13 cellular contexts compared by ENCODE assay signal in the genomic region with DNA sequence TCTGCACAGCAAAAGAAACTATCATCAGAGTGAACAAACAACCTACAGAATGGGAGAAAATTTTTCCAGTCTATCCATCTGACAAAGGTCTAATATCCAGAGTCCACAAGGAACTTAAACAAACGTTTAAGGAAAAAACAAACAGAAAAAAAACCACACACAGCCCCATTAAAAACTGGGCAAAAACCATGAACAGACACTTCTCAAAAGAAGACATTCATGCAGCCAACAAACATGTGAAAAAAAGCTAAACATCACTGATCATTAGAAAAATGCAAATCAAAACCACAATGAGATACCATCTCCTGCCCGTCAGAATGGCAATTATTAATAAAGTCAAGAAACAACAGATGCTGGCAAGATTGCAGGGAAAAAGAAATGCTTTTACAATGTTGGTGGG. TPM values are rescaled to one million over a fixed set of nuclear protein-coding genes. Genes with fewer than 3 reads are reported as not detected.
DNase-seq lines count a peak whose midpoint lies in the region; ATAC-seq, FAIRE-seq and TF ChIP-seq lines count a peak whose summit lies in the region.
"Not testable (repeated sequence)": the region's sequence is repeated elsewhere in the genome, so short reads cannot be mapped to it uniquely, and the experiment has no call there.
"Had no signal": no experiment of that assay in that cellular context is flagged by ENCODE, and none has a peak within 500 bp of the region (broad histone marks: within the 10 kb centered on the region; RNA-seq: fewer than 3 reads in every experiment).

No MANE protein-coding gene starts in this region.

- not testable (repeated sequence) for H3K27me3 Mint-ChIP-seq in CD4-positive, CD25-positive, alpha-beta regulatory T cell; CD8-positive, alpha-beta T cell (ENCODE audit: low read depth); T-cell; activated CD8-positive, alpha-beta T cell treated with anti-CD3 and anti-CD28 coated beads for 36 hours; activated T-helper 17 cell treated with anti-CD3 and anti-CD28 coated beads, Interleukin-2, amount 50 U/mL, for 72 hours; effector memory CD8-positive, alpha-beta T cell; naive thymus-derived CD8-positive, alpha-beta T cell

- RAD21 ChIA-PET in GM12878 (lab: Charles Lee; ENCODE audit: unreplicated experiment), result interaction anchor here (2.7 to 4.3 kb wide), 2 partner anchors 14 to 42 kb away, joined by 8 to 12 read pairs; no protein-coding TSS in a partner anchor

- H3K9me3 ChIP-seq in CD4-positive, CD25-positive, alpha-beta regulatory T cell (ENCODE audit: control insufficient read depth in 2 of 2, low read length in 2 of 2); CD8-positive, alpha-beta T cell (ENCODE audit: low read length); GM12878 (replicated peaks; ENCODE audit: control insufficient read depth, insufficient read depth, low read length): not testable (repeated sequence)

- H3K4me3 ChIP-seq in CD4-positive, CD25-positive, alpha-beta regulatory T cell (ENCODE audit: low read depth, low read length); CD8-positive, alpha-beta T cell (ENCODE audit: low read depth, low read length); GM12878: not testable (repeated sequence)

- H4K20me1 ChIP-seq in GM12878 (ENCODE audit: control insufficient read depth, insufficient read depth), result not testable (repeated sequence)

- TF ChIP-seq CTCF in CD8-positive, alpha-beta T cell (IDR thresholded peaks at IDR 0.05); activated CD8-positive, alpha-beta T cell treated with anti-CD3 and anti-CD28 coated beads for 36 hours (IDR thresholded peaks at IDR 0.05); GM12878 (IDR thresholded peaks at IDR 0.05 in 2 of 3, conservative IDR thresholded peaks at IDR 0.05 in 1 of 3; ENCODE audit: control insufficient read depth in 2 of 3, extremely low read depth in 1 of 3, insufficient read depth in 1 of 3, low read depth in 3 of 3, low read length in 3 of 3): not testable (repeated sequence)

- not testable (repeated sequence) for H3K27me3 ChIP-seq in CD4-positive, CD25-positive, alpha-beta regulatory T cell (ENCODE audit: control insufficient read depth, insufficient read depth, low read length); CD8-positive, alpha-beta T cell (ENCODE audit: insufficient read depth, low read length); GM12878 (replicated peaks in 1 of 2; ENCODE audit: control insufficient read depth in 2 of 2, insufficient read depth in 2 of 2, low read length in 1 of 2)

- ATAC-seq in CD4-positive, CD25-positive, alpha-beta regulatory T cell (ENCODE audit: low read depth in 2 of 2); CD8-positive, alpha-beta T cell; T-cell (replicated peaks in 1 of 4); activated CD8-positive, alpha-beta T cell treated with anti-CD3 and anti-CD28 coated beads for 36 hours; activated T-helper 17 cell treated with anti-CD3 and anti-CD28 coated beads, Interleukin-2, amount 50 U/mL, for 72 hours (replicated peaks); GM12878; effector memory CD8-positive, alpha-beta T cell (replicated peaks); naive thymus-derived CD8-positive, alpha-beta T cell: not testable (repeated sequence)

- not testable (repeated sequence) for BruUV-seq in GM12878 (replicated peaks; lab: Mats Ljungman, UMichigan)

- not testable (repeated sequence) for H3K79me2 ChIP-seq in GM12878 (ENCODE audit: control insufficient read depth, insufficient read depth, low read length)

- H3K27ac ChIP-seq in CD4-positive, CD25-positive, alpha-beta regulatory T cell (ENCODE audit: insufficient read depth, low read length, poor library complexity, severe bottlenecking); CD8-positive, alpha-beta T cell (ENCODE audit: low read depth, low read length); GM12878 (ENCODE audit: control insufficient read depth, insufficient read depth): not testable (repeated sequence)

- H3K36me3 Mint-ChIP-seq in CD4-positive, CD25-positive, alpha-beta regulatory T cell, result peaks cover 18% of the 10 kb centered on the region
- peaks cover 64% of the 10 kb centered on the region for H3K36me3 Mint-ChIP-seq in CD8-positive, alpha-beta T cell
- peaks cover 53% of the 10 kb centered on the region for H3K36me3 Mint-ChIP-seq in T-cell
- peaks cover 63% of the 10 kb centered on the region for H3K36me3 Mint-ChIP-seq in activated CD8-positive, alpha-beta T cell treated with anti-CD3 and anti-CD28 coated beads for 36 hours (ENCODE audit: low read depth)
- H3K36me3 Mint-ChIP-seq in activated T-helper 17 cell treated with anti-CD3 and anti-CD28 coated beads, Interleukin-2, amount 50 U/mL, for 72 hours (ENCODE audit: low read depth), result peaks cover 73% of the 10 kb centered on the region
- peaks cover 39% of the 10 kb centered on the region for H3K36me3 Mint-ChIP-seq in effector memory CD8-positive, alpha-beta T cell (ENCODE audit: insufficient read depth)
- peaks cover 22 to 52% (median 45%) of the 10 kb centered on the region in 3 donors for H3K36me3 Mint-ChIP-seq in naive thymus-derived CD8-positive, alpha-beta T cell

- H3K4me1 ChIP-seq in CD4-positive, CD25-positive, alpha-beta regulatory T cell (ENCODE audit: control insufficient read depth, insufficient read depth, low read length, poor library complexity, severe bottlenecking), result peaks cover 79% of the 10 kb centered on the region
- H3K4me1 ChIP-seq in CD8-positive, alpha-beta T cell (ENCODE audit: insufficient read depth, low read length), result peaks cover 83% of the 10 kb centered on the region
- H3K4me1 ChIP-seq in GM12878 (ENCODE audit: control insufficient read depth, insufficient read depth, low read length), result not testable (repeated sequence)

- CTCF ChIA-PET in CD8-positive, alpha-beta T cell (lab: Charles Lee); T-cell (lab: Charles Lee): not testable (repeated sequence)
- CTCF ChIA-PET in activated CD8-positive, alpha-beta T cell treated with anti-CD3 and anti-CD28 coated beads for 36 hours (lab: Charles Lee), result interaction anchor here (2.3 to 9.5 kb wide), 2 partner anchors 16 to 56 kb away, joined by 6 to 100 read pairs; no protein-coding TSS in a partner anchor
- CTCF ChIA-PET in GM12878 (lab: Yijun Ruan, JAX), result interaction anchor here (1.2 to 2.6 kb wide), 3 partner anchors 9 to 23 kb away, joined by 4 to 9 read pairs (median 8); no protein-coding TSS in a partner anchor

- not testable (repeated sequence) for TF ChIP-seq POLR2A in GM12878 (IDR thresholded peaks at IDR 0.05; ENCODE audit: low read depth, low read length)

- not testable (repeated sequence) for H2AFZ ChIP-seq in GM12878 (ENCODE audit: control insufficient read depth, low read depth, low read length)

- FAIRE-seq in GM12878 (lab: Jason Lieb, UNC), result not testable (repeated sequence)

- peak overlapping the region in 1 of 3 donors; percentile 93 for H3K27ac Mint-ChIP-seq in CD4-positive, CD25-positive, alpha-beta regulatory T cell
- peak overlapping the region; percentile 95 for H3K27ac Mint-ChIP-seq in CD8-positive, alpha-beta T cell
- H3K27ac Mint-ChIP-seq in T-cell, result peak overlapping the region; percentile 96 to 99
- peak overlapping the region; percentile 51 for H3K27ac Mint-ChIP-seq in activated CD8-positive, alpha-beta T cell treated with anti-CD3 and anti-CD28 coated beads for 36 hours
- not testable (repeated sequence) for H3K27ac Mint-ChIP-seq in activated T-helper 17 cell treated with anti-CD3 and anti-CD28 coated beads, Interleukin-2, amount 50 U/mL, for 72 hours
- H3K27ac Mint-ChIP-seq in effector memory CD8-positive, alpha-beta T cell, result peak overlapping the region; percentile 91 to 97
- peak overlapping the region in 6 of 10 donors; percentile 21 to 99 (median 93) for H3K27ac Mint-ChIP-seq in naive thymus-derived CD8-positive, alpha-beta T cell

- intact Hi-C loops in CD8-positive, alpha-beta T cell (cut with DNase I, micrococcal nuclease); activated CD8-positive, alpha-beta T cell treated with anti-CD3 and anti-CD28 coated beads for 36 hours (cut with micrococcal nuclease); GM12878 (cut with micrococcal nuclease; ENCODE audit: unreplicated experiment): not testable (repeated sequence)

- not testable (repeated sequence) for H3K9ac ChIP-seq in GM12878 (ENCODE audit: control insufficient read depth, insufficient read depth, low read length)

- DNase-seq in CD4-positive, CD25-positive, alpha-beta regulatory T cell; CD8-positive, alpha-beta T cell; T-cell; activated CD8-positive, alpha-beta T cell treated with anti-CD3 and anti-CD28 coated beads for 36 hours; GM12878 (ENCODE audit: low read depth, low spot score); effector memory CD8-positive, alpha-beta T cell; naive thymus-derived CD8-positive, alpha-beta T cell: not testable (repeated sequence)

- SMC1A ChIA-PET in GM12878 (lab: Charles Lee; ENCODE audit: uncharacterized antibody, unreplicated experiment), result interaction anchor here (2.5 to 30.0 kb wide), 3 partner anchors 14 to 36 kb away, joined by 6 to 735 read pairs (median 133); a partner anchor contains a TSS

- peaks cover 47 to 98% (median 78%) of the 10 kb centered on the region in 4 donors for H3K4me1 Mint-ChIP-seq in CD4-positive, CD25-positive, alpha-beta regulatory T cell
- H3K4me1 Mint-ChIP-seq in CD8-positive, alpha-beta T cell (ENCODE audit: low read depth), result peaks cover 96% of the 10 kb centered on the region
- peaks cover 80 to 98% (median 96%) of the 10 kb centered on the region in 3 donors for H3K4me1 Mint-ChIP-seq in T-cell
- peaks cover 94% of the 10 kb centered on the region for H3K4me1 Mint-ChIP-seq in activated CD8-positive, alpha-beta T cell treated with anti-CD3 and anti-CD28 coated beads for 36 hours (ENCODE audit: low read depth)
- H3K4me1 Mint-ChIP-seq in activated T-helper 17 cell treated with anti-CD3 and anti-CD28 coated beads, Interleukin-2, amount 50 U/mL, for 72 hours, result peaks cover 77% of the 10 kb centered on the region
- peaks cover 72 to 84% of the 10 kb centered on the region in 2 donors for H3K4me1 Mint-ChIP-seq in effector memory CD8-positive, alpha-beta T cell (ENCODE audit: low read depth in 2 of 2)
- peaks cover 56 to 96% (median 91%) of the 10 kb centered on the region in 4 donors for H3K4me1 Mint-ChIP-seq in naive thymus-derived CD8-positive, alpha-beta T cell

- H3K4me2 ChIP-seq in GM12878 (ENCODE audit: control insufficient read depth, insufficient read depth), result not testable (repeated sequence)

- POLR2A ChIA-PET in CD8-positive, alpha-beta T cell (lab: Charles Lee), result interaction anchor here (1.1 kb wide), 1 partner anchor 10 kb away, joined by 3 read pairs; no protein-coding TSS in a partner anchor
- POLR2A ChIA-PET in T-cell (lab: Charles Lee), result interaction anchor here in 1 of 2 donors (0.7 kb wide), 1 partner anchor 112 kb away, joined by 4 read pairs; no protein-coding TSS in a partner anchor
- POLR2A ChIA-PET in activated CD8-positive, alpha-beta T cell treated with anti-CD3 and anti-CD28 coated beads for 36 hours (lab: Charles Lee), result interaction anchor here (0.8 to 1.6 kb wide), 2 partner anchors 13 to 44 kb away, joined by 3 to 4 read pairs; no protein-coding TSS in a partner anchor
- POLR2A ChIA-PET in GM12878 (lab: Charles Lee), result interaction anchor here (6.8 kb wide), 1 partner anchor 9 kb away, joined by 43 read pairs; no protein-coding TSS in a partner anchor
- POLR2A ChIA-PET in naive thymus-derived CD8-positive, alpha-beta T cell (lab: Charles Lee), result interaction anchor here (1.4 to 7.0 kb wide), 3 partner anchors 11 to 18 kb away, joined by 3 to 42 read pairs (median 18); a partner anchor contains a TSS

- 51% methylated on average over 2 of the region's 2 CpGs for WGBS in GM12878 (ENCODE audit: insufficient coverage, insufficient replicate concordance, low lambda C conversion rate, missing lambda C conversion rate)

- peaks cover 11% of the 10 kb centered on the region for H3K36me3 ChIP-seq in CD4-positive, CD25-positive, alpha-beta regulatory T cell (ENCODE audit: control insufficient read depth, insufficient read depth, low read length)
- not testable (repeated sequence) for H3K36me3 ChIP-seq in CD8-positive, alpha-beta T cell (ENCODE audit: insufficient read depth, low read length); GM12878 (ENCODE audit: control insufficient read depth in 2 of 2, insufficient read depth in 2 of 2, low read length in 1 of 2)

- TF ChIP-seq RAD21 in GM12878 (IDR thresholded peaks at IDR 0.05; ENCODE audit: insufficient read depth, low read depth, low read length), result not testable (repeated sequence)

- peak overlapping the region; percentile 8 to 81 (median 29) for H3K4me3 Mint-ChIP-seq in CD4-positive, CD25-positive, alpha-beta regulatory T cell
- H3K4me3 Mint-ChIP-seq in CD8-positive, alpha-beta T cell; T-cell; activated CD8-positive, alpha-beta T cell treated with anti-CD3 and anti-CD28 coated beads for 36 hours: not testable (repeated sequence)
- H3K4me3 Mint-ChIP-seq in activated T-helper 17 cell treated with anti-CD3 and anti-CD28 coated beads, Interleukin-2, amount 50 U/mL, for 72 hours, result peak overlapping the region; percentile 93
- H3K4me3 Mint-ChIP-seq in effector memory CD8-positive, alpha-beta T cell, result peak overlapping the region in 1 of 2 donors; percentile 81
- H3K4me3 Mint-ChIP-seq in naive thymus-derived CD8-positive, alpha-beta T cell, result peak overlapping the region in 1 of 10 donors; percentile 33

- in situ Hi-C loops in GM12878 (cut with MboI), result not testable (repeated sequence)

- not testable (repeated sequence) for TF ChIP-seq EP300 in GM12878 (IDR thresholded peaks at IDR 0.05; ENCODE audit: borderline replicate concordance in 1 of 2, control insufficient read depth in 1 of 2, low read depth in 2 of 2, low read length in 2 of 2)

- H3K9me3 Mint-ChIP-seq in CD4-positive, CD25-positive, alpha-beta regulatory T cell, result peaks cover 0 to 13% (median 4%) of the 10 kb centered on the region in 7 donors
- peaks cover 12% of the 10 kb centered on the region for H3K9me3 Mint-ChIP-seq in CD8-positive, alpha-beta T cell
- not testable (repeated sequence) for H3K9me3 Mint-ChIP-seq in T-cell; activated T-helper 17 cell treated with anti-CD3 and anti-CD28 coated beads, Interleukin-2, amount 50 U/mL, for 72 hours; effector memory CD8-positive, alpha-beta T cell
- H3K9me3 Mint-ChIP-seq in activated CD8-positive, alpha-beta T cell treated with anti-CD3 and anti-CD28 coated beads for 36 hours, result peaks cover 29% of the 10 kb centered on the region
- H3K9me3 Mint-ChIP-seq in naive thymus-derived CD8-positive, alpha-beta T cell, result peaks cover 0 to 21% (median 10%) of the 10 kb centered on the region in 9 donors

RNA-seq across cellular contexts. Expression of a gene that starts 16.6 kb away (rescaled TPM):
- total RNA-seq in CD4-positive, CD25-positive, alpha-beta regulatory T cell, result 135 TPM
- 10 to 100 TPM; 20.7 to 36.4 (median 27.1) TPM for polyA plus RNA-seq in CD4-positive, CD25-positive, alpha-beta regulatory T cell
- total RNA-seq in CD8-positive, alpha-beta T cell, result 10 to 100 TPM; 28.3 to 31.7 TPM
- total RNA-seq in T-cell, result 10 to 100 TPM; 47.5 to 97.4 (median 51.8) TPM
- total RNA-seq in activated CD8-positive, alpha-beta T cell treated with anti-CD3 and anti-CD28 coated beads for 36 hours, result 10 to 100 TPM; 18.1 to 20.1 TPM
- total RNA-seq in activated T-helper 17 cell treated with anti-CD3 and anti-CD28 coated beads, Interleukin-2, amount 50 U/mL, for 72 hours, result 10 to 100 TPM; 15.7 to 37.3 TPM
- total RNA-seq in GM12878 (2013; cell fraction: nucleolus; rRNA removed), result 245 and 258 TPM in 2 replicates
- 12.3 and 15.2 TPM in 2 replicates for total RNA-seq in GM12878 (2014; rRNA removed)
- 13.8 and 14.5 TPM in 2 replicates for total RNA-seq in GM12878 (2014; rRNA removed; fragmentation: Illumina TruSeq; extraction: Trizol)
- 10.4 and 14.2 TPM in 2 replicates for total RNA-seq in GM12878 (2021)
- polyA plus RNA-seq in GM12878 (2011; ENCODE audit: low read depth), result 12.7 TPM
- 18.1 and 20.8 TPM in 2 replicates for polyA plus RNA-seq in GM12878 (2011; rRNA removed)
- polyA plus RNA-seq in GM12878 (2011; cell fraction: cytosol; rRNA removed), result 7.7 and 7.8 TPM in 2 replicates
- polyA plus RNA-seq in GM12878 (2011; cell fraction: nucleus; rRNA removed), result 20.4 and 23.3 TPM in 2 replicates
- polyA plus RNA-seq in GM12878 (2012), result 9.2 and 10.5 TPM in 2 replicates
- 20.3 and 26.6 TPM in 2 replicates for polyA plus RNA-seq in GM12878 (2014; fragmentation: Illumina TruSeq; extraction: Trizol)
- 1 to 10 TPM; 3.4 to 6.8 TPM for polyA plus RNA-seq in GM12878 (2014; fragmentation: Nextera tagmentation; extraction: Ambion mirVana)
- 9.3 and 11.2 TPM in 2 replicates for polyA plus RNA-seq in GM12878 (2014; rRNA removed)
- polyA plus RNA-seq in GM12878 (2016; fragmentation: Nextera tagmentation; extraction: Ambion mirVana), result 1 to 10 TPM; 7.5 to 7.9 TPM
- polyA minus RNA-seq in GM12878 (2011; rRNA and poly(A)+ RNA removed), result 21.3 and 24.2 TPM in 2 replicates
- polyA minus RNA-seq in GM12878 (2011; cell fraction: cytosol; rRNA and poly(A)+ RNA removed), result 2.3 and 2.4 TPM in 2 replicates
- 16.3 and 17.8 TPM in 2 replicates for polyA minus RNA-seq in GM12878 (2011; cell fraction: nucleus; rRNA and poly(A)+ RNA removed)
- 10 to 100 TPM; 81.5 to 83.4 TPM for total RNA-seq in naive thymus-derived CD8-positive, alpha-beta T cell
- 10 to 100 TPM; 17.5 to 19.0 (median 18.1) TPM for polyA plus RNA-seq in naive thymus-derived CD8-positive, alpha-beta T cell
- total RNA-seq: Calu3, Daoy, G401, HFFc6 had no signal
- polyA plus RNA-seq: AG04450 had no signal

RNA-seq across cellular contexts. Expression of a gene that starts 39.7 kb away (rescaled TPM):
- 60.0 TPM for total RNA-seq in CD4-positive, CD25-positive, alpha-beta regulatory T cell
- polyA plus RNA-seq in CD4-positive, CD25-positive, alpha-beta regulatory T cell, result 100 to 1,000 TPM; 122 to 163 (median 141) TPM
- total RNA-seq in CD8-positive, alpha-beta T cell, result 1 to 10 TPM; 4.6 to 5.2 TPM
- total RNA-seq in T-cell, result 10 to 100 TPM; 39.9 to 53.0 (median 47.3) TPM
- total RNA-seq in activated CD8-positive, alpha-beta T cell treated with anti-CD3 and anti-CD28 coated beads for 36 hours, result 10 to 100 TPM; 42.8 to 43.9 TPM
- total RNA-seq in activated T-helper 17 cell treated with anti-CD3 and anti-CD28 coated beads, Interleukin-2, amount 50 U/mL, for 72 hours, result 10 to 100 TPM; 17.4 to 28.6 TPM
- total RNA-seq in GM12878 (2013; cell fraction: nucleolus; rRNA removed), result 145 and 152 TPM in 2 replicates
- total RNA-seq in GM12878 (2014; rRNA removed), result 44.1 and 52.5 TPM in 2 replicates
- 53.7 and 55.9 TPM in 2 replicates for total RNA-seq in GM12878 (2014; rRNA removed; fragmentation: Illumina TruSeq; extraction: Trizol)
- 30.4 and 30.8 TPM in 2 replicates for total RNA-seq in GM12878 (2021)
- 20.9 TPM for polyA plus RNA-seq in GM12878 (2011; ENCODE audit: low read depth)
- 89.6 and 105 TPM in 2 replicates for polyA plus RNA-seq in GM12878 (2011; rRNA removed)
- polyA plus RNA-seq in GM12878 (2011; cell fraction: cytosol; rRNA removed), result 54.6 and 63.9 TPM in 2 replicates
- 36.8 and 51.5 TPM in 2 replicates for polyA plus RNA-seq in GM12878 (2011; cell fraction: nucleus; rRNA removed)
- 30.7 and 68.4 TPM in 2 replicates for polyA plus RNA-seq in GM12878 (2012)
- 72.7 and 89.7 TPM in 2 replicates for polyA plus RNA-seq in GM12878 (2014; fragmentation: Illumina TruSeq; extraction: Trizol)
- polyA plus RNA-seq in GM12878 (2014; fragmentation: Nextera tagmentation; extraction: Ambion mirVana), result 10 to 100 TPM; 20.5 to 27.1 TPM
- polyA plus RNA-seq in GM12878 (2014; rRNA removed), result 32.1 and 42.5 TPM in 2 replicates
- 10 to 100 TPM; 24.3 to 28.3 TPM for polyA plus RNA-seq in GM12878 (2016; fragmentation: Nextera tagmentation; extraction: Ambion mirVana)
- polyA minus RNA-seq in GM12878 (2011; rRNA and poly(A)+ RNA removed), result 86.4 and 92.1 TPM in 2 replicates
- 19.6 and 22.6 TPM in 2 replicates for polyA minus RNA-seq in GM12878 (2011; cell fraction: cytosol; rRNA and poly(A)+ RNA removed)
- 19.1 and 23.9 TPM in 2 replicates for polyA minus RNA-seq in GM12878 (2011; cell fraction: nucleus; rRNA and poly(A)+ RNA removed)
- 10 to 100 TPM; 39.7 to 42.5 TPM for total RNA-seq in naive thymus-derived CD8-positive, alpha-beta T cell
- polyA plus RNA-seq in naive thymus-derived CD8-positive, alpha-beta T cell, result 10 to 100 TPM; 52.0 to 95.9 (median 69.5) TPM
- total RNA-seq: Calu3, Daoy, G401, HFFc6 had no signal
- polyA plus RNA-seq: AG04450 had no signal
